ENCODE assay signal across 1 cellular context in the genomic region with DNA sequence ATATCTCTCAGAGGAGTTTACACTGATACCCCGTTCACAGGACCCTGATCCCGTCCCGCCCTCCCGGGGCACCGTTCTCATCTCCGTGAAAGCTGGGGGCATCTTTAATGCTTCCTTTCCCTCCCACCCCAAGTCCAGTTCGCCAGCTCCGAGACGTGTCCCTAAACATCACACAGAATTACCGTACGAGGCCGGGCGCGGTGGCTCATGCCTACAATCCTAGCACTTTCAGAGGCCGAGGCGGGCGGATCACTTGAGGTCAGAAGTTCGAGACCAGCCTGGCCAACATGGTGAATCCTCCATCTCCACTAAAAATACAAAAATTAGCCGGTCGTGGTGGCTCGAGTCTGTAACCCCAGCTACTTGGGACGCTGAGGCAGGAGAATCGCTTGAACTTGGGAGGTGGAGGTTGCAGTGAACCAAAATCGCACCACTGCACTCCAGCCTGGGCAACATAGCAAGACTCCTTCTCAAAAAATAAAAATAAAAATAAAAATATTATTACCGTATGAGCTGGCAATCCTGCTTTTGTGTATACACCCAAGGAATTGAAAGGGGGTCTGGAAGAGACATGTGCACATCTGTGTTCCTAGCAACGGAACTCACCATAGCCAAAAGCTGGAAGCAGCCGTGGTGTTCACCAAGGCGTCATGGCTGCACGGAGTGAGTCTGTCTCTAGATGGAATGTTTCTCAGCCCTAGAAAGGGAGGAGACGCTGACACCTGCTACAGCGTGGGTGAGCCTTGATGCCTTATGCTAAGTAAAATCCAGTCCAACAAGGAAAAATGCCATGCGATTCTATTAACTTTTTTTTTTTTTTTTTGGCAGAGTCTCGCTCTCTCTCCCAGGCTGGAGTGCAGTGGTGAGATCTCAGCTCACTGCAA.
TF ChIP-seq lines count a peak whose summit lies in the region.

No MANE protein-coding gene starts in this region.

TF ChIP-seq in SK-N-SH, 30 proteins besides CTCF, POLR2A, EP300 and RAD21 (continued from another document):
- TF ChIP-seq, protein P1, sequence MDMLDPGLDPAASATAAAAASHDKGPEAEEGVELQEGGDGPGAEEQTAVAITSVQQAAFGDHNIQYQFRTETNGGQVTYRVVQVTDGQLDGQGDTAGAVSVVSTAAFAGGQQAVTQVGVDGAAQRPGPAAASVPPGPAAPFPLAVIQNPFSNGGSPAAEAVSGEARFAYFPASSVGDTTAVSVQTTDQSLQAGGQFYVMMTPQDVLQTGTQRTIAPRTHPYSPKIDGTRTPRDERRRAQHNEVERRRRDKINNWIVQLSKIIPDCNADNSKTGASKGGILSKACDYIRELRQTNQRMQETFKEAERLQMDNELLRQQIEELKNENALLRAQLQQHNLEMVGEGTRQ (IDR thresholded peaks at IDR 0.05; ENCODE audit: borderline replicate concordance, low read depth, low read length) = no peak
- TF ChIP-seq, protein P2, sequence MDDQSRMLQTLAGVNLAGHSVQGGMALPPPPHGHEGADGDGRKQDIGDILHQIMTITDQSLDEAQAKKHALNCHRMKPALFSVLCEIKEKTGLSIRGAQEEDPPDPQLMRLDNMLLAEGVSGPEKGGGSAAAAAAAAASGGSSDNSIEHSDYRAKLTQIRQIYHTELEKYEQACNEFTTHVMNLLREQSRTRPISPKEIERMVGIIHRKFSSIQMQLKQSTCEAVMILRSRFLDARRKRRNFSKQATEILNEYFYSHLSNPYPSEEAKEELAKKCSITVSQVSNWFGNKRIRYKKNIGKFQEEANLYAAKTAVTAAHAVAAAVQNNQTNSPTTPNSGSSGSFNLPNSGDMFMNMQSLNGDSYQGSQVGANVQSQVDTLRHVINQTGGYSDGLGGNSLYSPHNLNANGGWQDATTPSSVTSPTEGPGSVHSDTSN (IDR thresholded peaks at IDR 0.05) = no peak
TF ChIP-seq in SK-N-SH: peak in this region for 0.
